2 cellular contexts compared by ENCODE assay signal in genomic region chr1:153648000-153648643, GRCh38.
TF ChIP-seq lines count a peak whose summit lies in the region.

No MANE protein-coding gene starts in this region.

TF ChIP-seq in HEK293, 187 proteins besides CTCF, POLR2A, EP300 and RAD21:
- TF ChIP-seq ZBTB17 (tag by site-specific recombination; IDR thresholded peaks at IDR 0.05), result 0 out of 2 replicates have a peak, but pooled peaks have one; percentile 32
- no peak for TF ChIP-seq ZNF426 (tag by site-specific recombination; IDR thresholded peaks at IDR 0.05)
- no peak for TF ChIP-seq ZNF529 (tag by site-specific recombination; IDR thresholded peaks at IDR 0.05; ENCODE audit: insufficient replicate concordance)
- TF ChIP-seq ZFHX2 (tag by site-specific recombination; conservative IDR thresholded peaks at IDR 0.05), result 0 out of 2 replicates have a peak, but pooled peaks have one; percentile 8
- 0 out of 2 replicates have a peak, but pooled peaks have one; percentile 28 for TF ChIP-seq REST (tag by site-specific recombination; IDR thresholded peaks at IDR 0.05)

TF ChIP-seq in K562, 482 proteins besides CTCF, POLR2A, EP300 and RAD21:
- TF ChIP-seq POLR2AphosphoS2 (IDR thresholded peaks at IDR 0.05; ENCODE audit: low read length), result 0 out of 2 replicates have a peak, but pooled peaks have one; percentile 68
- TF ChIP-seq POLR2G (IDR thresholded peaks at IDR 0.05; ENCODE audit: low read depth, low read length), result peak; percentile 64
- TF ChIP-seq ZSCAN32 (CRISPR knock-in tag; IDR thresholded peaks at IDR 0.05), result peak; percentile 46; the same call in 1 of the 2 replicates
- 0 out of 2 replicates have a peak, but pooled peaks have one; percentile 34 for TF ChIP-seq ILF3 (IDR thresholded peaks at IDR 0.05; ENCODE audit: borderline replicate concordance)
- 0 out of 2 replicates have a peak, but pooled peaks have one; percentile 16 for TF ChIP-seq ZNF586 (CRISPR knock-in tag; conservative IDR thresholded peaks at IDR 0.05)
- TF ChIP-seq DDX20 (tag; IDR thresholded peaks at IDR 0.05; ENCODE audit: low read depth), result no peak
- TF ChIP-seq MYNN (IDR thresholded peaks at IDR 0.05), result 0 out of 2 replicates have a peak, but pooled peaks have one; percentile 11
- no peak for TF ChIP-seq MYNN (CRISPR knock-in tag; IDR thresholded peaks at IDR 0.05)
- TF ChIP-seq E2F8 (IDR thresholded peaks at IDR 0.05; ENCODE audit: low read depth, partially characterized antibody), result peak; percentile 21
- no peak for TF ChIP-seq ZNF699 (CRISPR knock-in tag; IDR thresholded peaks at IDR 0.05; ENCODE audit: insufficient replicate concordance)
- TF ChIP-seq HSF4 (CRISPR knock-in tag; IDR thresholded peaks at IDR 0.05; ENCODE audit: borderline replicate concordance), result no peak
